22 cellular contexts compared by ENCODE assay signal in the genomic region with DNA sequence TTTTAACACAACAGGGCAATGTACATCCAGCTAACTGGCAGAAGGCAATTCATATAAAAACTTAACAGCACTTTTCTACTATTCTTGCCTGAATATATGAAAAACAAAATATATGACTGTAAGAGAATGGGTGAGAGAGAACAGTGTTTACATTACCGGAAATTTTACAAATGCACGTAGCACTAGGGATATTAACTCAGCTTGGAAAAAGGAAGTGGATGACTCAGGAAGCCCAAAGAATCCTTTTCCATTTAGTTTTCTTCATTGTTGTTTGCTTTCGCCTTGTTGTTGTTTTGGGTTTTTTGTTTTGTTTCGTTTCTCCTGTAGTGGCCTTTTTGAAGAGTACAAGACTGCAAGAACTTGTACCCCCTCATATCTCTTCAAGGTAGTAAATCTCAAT.
DNase-seq lines count a peak whose midpoint lies in the region; ATAC-seq, FAIRE-seq and TF ChIP-seq lines count a peak whose summit lies in the region.
"Had no signal": no experiment of that assay in that cellular context is flagged by ENCODE, and none has a peak within 500 bp of the region (broad histone marks: within the 10 kb centered on the region; RNA-seq: fewer than 3 reads in every experiment).

No MANE protein-coding gene starts in this region.

- no peaks in the 10 kb centered on the region for H3K4me1 Mint-ChIP-seq in MCF 10A (ENCODE audit: insufficient read depth, unreplicated experiment)

- TF ChIP-seq CTCF in mammary epithelial cell (conservative IDR thresholded peaks at IDR 0.05 in 1 of 2, IDR thresholded peaks at IDR 0.05 in 1 of 2; ENCODE audit: extremely low read depth in 1 of 2, insufficient read depth in 1 of 2, low read depth in 1 of 2, low read length in 2 of 2) (no peak), MCF 10A (IDR thresholded peaks at IDR 0.05; ENCODE audit: unreplicated experiment) (no peak), K562 (IDR thresholded peaks at IDR 0.05 in 2 of 3, conservative IDR thresholded peaks at IDR 0.05 in 1 of 3; ENCODE audit: insufficient read depth in 2 of 3, low read depth in 1 of 3, low read length in 3 of 3) (no peak), fibroblast of pulmonary artery (IDR thresholded peaks at IDR 0.05; ENCODE audit: low read length, missing control alignments) (no peak)

- H3K9me1 ChIP-seq in K562 (ENCODE audit: control insufficient read depth, insufficient read depth, low read length), result no peaks in the 10 kb centered on the region

- no peaks in the 10 kb centered on the region for H3K9me3 ChIP-seq in mammary epithelial cell (replicated peaks; ENCODE audit: insufficient read depth, low read length)
- H3K9me3 ChIP-seq in K562 (replicated peaks; ENCODE audit: control insufficient read depth, insufficient read depth, low read depth, low read length), result no peaks in the 10 kb centered on the region

- H3K9ac ChIP-seq in mammary epithelial cell (ENCODE audit: insufficient read depth, low read length) (no peak overlapping the region), K562 (ENCODE audit: insufficient read depth in 1 of 2, low read depth in 2 of 2, low read length in 2 of 2) (no peak overlapping the region)

- BruUV-seq in mammary epithelial cell (replicated peaks; lab: Mats Ljungman, UMichigan) (no TSS peak), MCF 10A (replicated peaks; lab: Mats Ljungman, UMichigan) (no TSS peak), K562 (replicated peaks; lab: Mats Ljungman, UMichigan) (no TSS peak)

- in situ Hi-C loops in mammary epithelial cell (cut with MboI; ENCODE audit: low sequenced_read_pairs in 2 of 2), result no loop called here
- in situ Hi-C loops in K562 (cut with MboI), result no loop called here

- H3K79me2 ChIP-seq in mammary epithelial cell (ENCODE audit: insufficient read depth, low read length) (no peaks in the 10 kb centered on the region), K562 (ENCODE audit: control insufficient read depth, insufficient read depth, low read length) (no peaks in the 10 kb centered on the region)

- WGBS in mammary epithelial cell (ENCODE audit: low coverage, missing lambda C conversion rate), result 83% methylated on average over 4 of the region's 4 CpGs
- WGBS in K562 (ENCODE audit: insufficient coverage, low coverage, missing lambda C conversion rate), result 14% methylated on average over 4 of the region's 4 CpGs

- H3K27ac Mint-ChIP-seq in MCF 10A (ENCODE audit: low read depth, unreplicated experiment), result no peak overlapping the region
- H3K27ac Mint-ChIP-seq: CD8-positive, alpha-beta T cell had no signal

- H3K36me3 ChIP-seq in mammary epithelial cell (ENCODE audit: insufficient read depth, low read length) (no peaks in the 10 kb centered on the region), K562 (ENCODE audit: control insufficient read depth, insufficient read depth, low read length) (no peaks in the 10 kb centered on the region)

- dilution Hi-C loops in mammary epithelial cell (cut with HindIII; ENCODE audit: low sequenced_read_pairs), result no loop called here

- TF ChIP-seq POLR2A in K562 (conservative IDR thresholded peaks at IDR 0.05), result no peak

- TF ChIP-seq EP300 in K562 (IDR thresholded peaks at IDR 0.05; ENCODE audit: low read length), result no peak

- ATAC-seq in K562, result no peak
- ATAC-seq: CD8-positive, alpha-beta T cell; SK-N-SH treated with all-trans-retinoic acid at 6 μM for 48 hours had no signal

- no peak for DNase-seq in mammary epithelial cell
- no peak for DNase-seq in MCF 10A (ENCODE audit: unreplicated experiment)
- no peak for DNase-seq in K562 (ENCODE audit: extremely low read depth in 1 of 4, low spot score in 3 of 4)
- peak; percentile 44 for DNase-seq in fibroblast of pulmonary artery (ENCODE audit: low read depth)
- no peak for DNase-seq in NCI-H1417 (lab: John Stamatoyannopoulos, UW)
- DNase-seq in mesenteric fat pad (ENCODE audit: low spot score), result no peak
- no peak for DNase-seq in superior temporal gyrus (ENCODE audit: extremely low spot score)
- no peak for DNase-seq in SHP77 (lab: John Stamatoyannopoulos, UW)
- DNase-seq: AML-193; C1 segment of cervical spinal cord; CD8-positive, alpha-beta T cell; GF-D8; NCI-H1092; NCI-H1436 treated with DMSO at 0.1 percent for 48 hours; NCI-H1930; NCI-H2227 treated with DMSO at 0.1 percent for 48 hours; NCI-H510A; SIG-M5 had no signal

- H3K4me2 ChIP-seq in mammary epithelial cell (ENCODE audit: insufficient read depth, low read depth, low read length), result no peak overlapping the region
- no peak overlapping the region for H3K4me2 ChIP-seq in K562 (ENCODE audit: insufficient read depth, low read length)

- POLR2A ChIA-PET in MCF 10A (lab: Yijun Ruan, JAX) (interaction anchor here (0.5 kb wide), 1 partner anchor 611 kb away, joined by 4 read pairs; no protein-coding TSS in a partner anchor), K562 (lab: Yijun Ruan, JAX) (no interaction called here)

- intact Hi-C loops in mammary epithelial cell (cut with micrococcal nuclease) (no loop called here), MCF 10A (cut with micrococcal nuclease) (no loop called here), K562 (cut with micrococcal nuclease) (no loop called here)

- H3K4me3 Mint-ChIP-seq in MCF 10A (ENCODE audit: unreplicated experiment), result no peak overlapping the region
- H3K4me3 Mint-ChIP-seq: CD8-positive, alpha-beta T cell had no signal

- H3K27me3 ChIP-seq in mammary epithelial cell (ENCODE audit: insufficient read depth, low read length), result no peaks in the 10 kb centered on the region
- no peaks in the 10 kb centered on the region for H3K27me3 ChIP-seq in K562 (ENCODE audit: control insufficient read depth in 2 of 2, insufficient read depth in 2 of 2, low read length in 2 of 2)

- no peak for FAIRE-seq in K562 (lab: Jason Lieb, UNC)
- FAIRE-seq: H1 had no signal

- no peaks in the 10 kb centered on the region for H3K36me3 Mint-ChIP-seq in MCF 10A (ENCODE audit: insufficient read depth, unreplicated experiment)
- H3K36me3 Mint-ChIP-seq: CD8-positive, alpha-beta T cell had no signal

- H3K9me3 Mint-ChIP-seq in MCF 10A (ENCODE audit: unreplicated experiment), result no peaks in the 10 kb centered on the region
- H3K9me3 Mint-ChIP-seq: CD8-positive, alpha-beta T cell had no signal

- TF ChIP-seq RAD21 in K562 (CRISPR knock-in tag; conservative IDR thresholded peaks at IDR 0.05 in 1 of 2, IDR thresholded peaks at IDR 0.05 in 1 of 2), result no peak

- peak overlapping the region; percentile 8 for H2AFZ ChIP-seq in mammary epithelial cell (ENCODE audit: low read depth, low read length)
- H2AFZ ChIP-seq in K562 (ENCODE audit: low read depth, low read length), result no peak overlapping the region

- H3K27ac ChIP-seq in mammary epithelial cell (ENCODE audit: insufficient read depth, low read depth, low read length), result no peak overlapping the region
- no peak overlapping the region for H3K27ac ChIP-seq in K562 (ENCODE audit: extremely low read depth, low read depth, low read length)
- H3K27ac ChIP-seq: 22Rv1, RWPE1 had no signal

- H3K4me1 ChIP-seq in mammary epithelial cell (ENCODE audit: insufficient read depth, low read length), result no peaks in the 10 kb centered on the region
- peaks cover 0 to 9% of the 10 kb centered on the region in 2 experiments; a peak in 2 of 5 replicates for H3K4me1 ChIP-seq in K562 (replicated peaks in 1 of 2; ENCODE audit: control insufficient read depth in 2 of 2, insufficient read depth in 2 of 2, low read length in 2 of 2)

- no peaks in the 10 kb centered on the region for H3K27me3 Mint-ChIP-seq in MCF 10A (ENCODE audit: insufficient read depth, unreplicated experiment)

- CTCF ChIA-PET in mammary epithelial cell (lab: Charles Lee; ENCODE audit: low non-redundant PET), result no interaction called here
- CTCF ChIA-PET in MCF 10A (lab: Yijun Ruan, JAX), result interaction anchor here (0.7 kb wide), 1 partner anchor 9 kb away, joined by 3 read pairs; no protein-coding TSS in a partner anchor
- CTCF ChIA-PET in K562 (lab: Yijun Ruan, JAX; ENCODE audit: low intra/inter-chr PET ratio), result no interaction called here

- no peak overlapping the region for H3K4me3 ChIP-seq in mammary epithelial cell (replicated peaks in 1 of 3; ENCODE audit: insufficient read depth in 1 of 3, low read depth in 2 of 3, low read length in 3 of 3)
- H3K4me3 ChIP-seq in K562, result no peak overlapping the region
- no peak overlapping the region for H3K4me3 ChIP-seq in fibroblast of pulmonary artery (replicated peaks; ENCODE audit: low read depth, low read length)

- no peaks in the 10 kb centered on the region for H4K20me1 ChIP-seq in mammary epithelial cell (ENCODE audit: insufficient read depth, low read length)
- no peaks in the 10 kb centered on the region for H4K20me1 ChIP-seq in K562 (replicated peaks; ENCODE audit: control insufficient read depth, insufficient read depth, low read length)

TF ChIP-seq in K562, 482 proteins besides CTCF, POLR2A, EP300 and RAD21:
- TF ChIP-seq FOXK1 (CRISPR knock-in tag; IDR thresholded peaks at IDR 0.05; ENCODE audit: borderline replicate concordance), result no peak
- peak; percentile 44; the same call in 1 of the 2 replicates for TF ChIP-seq SPI1 (IDR thresholded peaks at IDR 0.05; ENCODE audit: borderline replicate concordance, low read depth, low read length)
- no peak for TF ChIP-seq ZNF398 (CRISPR knock-in tag; IDR thresholded peaks at IDR 0.05)
- no peak for TF ChIP-seq ZNF644 (tag; IDR thresholded peaks at IDR 0.05; ENCODE audit: low read depth)
- no peak for TF ChIP-seq ZNF77 (CRISPR knock-in tag; IDR thresholded peaks at IDR 0.05)
- TF ChIP-seq MYBL2 (IDR thresholded peaks at IDR 0.05; ENCODE audit: low read depth), result no peak
- TF ChIP-seq MYBL2 (CRISPR knock-in tag; IDR thresholded peaks at IDR 0.05; ENCODE audit: borderline replicate concordance), result no peak
